In genomic region chr2:94958245-94958644, GRCh38 we compare ENCODE assay signal across 29 cellular contexts.
DNase-seq lines count a peak whose midpoint lies in the region; ATAC-seq, FAIRE-seq and TF ChIP-seq lines count a peak whose summit lies in the region.
"Had no signal": no experiment of that assay in that cellular context is flagged by ENCODE, and none has a peak within 500 bp of the region (broad histone marks: within the 10 kb centered on the region; RNA-seq: fewer than 3 reads in every experiment).

No MANE protein-coding gene starts in this region.

- in situ Hi-C loops in HepG2 (cut with HindIII; ENCODE audit: extremely low pct_ligation_motif_present, low pct_unique_long_range_greater_than_20kb) = no loop called here

- no TSS peak for BruUV-seq in HepG2 (replicated peaks; lab: Mats Ljungman, UMichigan)

- ATAC-seq in HepG2 = no peak
- ATAC-seq in right lobe of liver = no peak
- ATAC-seq: CD8-positive, alpha-beta T cell had no signal

- no peak for DNase-seq in HepG2 (ENCODE audit: low spot score)
- no peak for DNase-seq in right lobe of liver
- DNase-seq: 8988T; ACHN; AML-193; BE2C; C1 segment of cervical spinal cord; Caco-2; Calu3; CD4-positive, alpha-beta memory T cell; CD4-positive, alpha-beta T cell; CD4-positive, CD25-positive, alpha-beta regulatory T cell; CD8-positive, alpha-beta memory T cell; CD8-positive, alpha-beta T cell; COR-L47; DMS 273 treated with DMSO at 0.1 percent for 48 hours; DMS153; DMS53; DMS79; DMS79 treated with DMSO at 0.1 percent for 48 hours; DND-41; EL had no signal

- H3K27ac ChIP-seq in HepG2 (ENCODE audit: extremely low read length, insufficient read depth, low read length) = no peak overlapping the region
- H3K27ac ChIP-seq in right lobe of liver = no peak overlapping the region
- H3K27ac ChIP-seq: 22Rv1; A549; BLaER1; BLaER1 treated with 17β-estradiol and CSF1 and Interleukin-3, amounts not matched to agents 10 nM and 100 nM; C4-2B had no signal

- no peak for FAIRE-seq in HepG2 (lab: Jason Lieb, UNC)
- FAIRE-seq: A204.1, A549, D721Med had no signal

- TF ChIP-seq EP300 in HepG2 (IDR thresholded peaks at IDR 0.05; ENCODE audit: low read depth in 2 of 2, low read length in 2 of 2) (no peak), HepG2 (CRISPR knock-in tag; IDR thresholded peaks at IDR 0.05; ENCODE audit: borderline replicate concordance) (no peak)

- WGBS in HepG2 (ENCODE audit: low lambda C conversion rate) = 2% methylated on average over 3 of the region's 3 CpGs
- 48% methylated on average over 3 of the region's 3 CpGs for WGBS in right lobe of liver (ENCODE audit: insufficient coverage, low coverage, low lambda C conversion rate, missing lambda C conversion rate)

- H3K27me3 ChIP-seq in HepG2 (ENCODE audit: control insufficient read depth in 1 of 2, insufficient read depth in 2 of 2, low read length in 2 of 2) = peaks cover 0 to 24% of the 10 kb centered on the region in 2 experiments
- no peaks in the 10 kb centered on the region for H3K27me3 ChIP-seq in right lobe of liver
- H3K27me3 ChIP-seq: BE2C; BLaER1; BLaER1 treated with 17β-estradiol and CSF1 and Interleukin-3, amounts not matched to agents 10 nM and 100 nM had no signal

- no peak overlapping the region for H3K9ac ChIP-seq in HepG2 (ENCODE audit: insufficient read depth, low read depth, low read length)
- H3K9ac ChIP-seq: BLaER1; BLaER1 treated with 17β-estradiol and CSF1 and Interleukin-3, amounts not matched to agents 10 nM and 100 nM had no signal

- H2AFZ ChIP-seq in HepG2 (ENCODE audit: low read length) = no peak overlapping the region

- no peaks in the 10 kb centered on the region for H3K79me2 ChIP-seq in HepG2 (ENCODE audit: insufficient read depth, low read length)

- TF ChIP-seq RAD21 in HepG2 (CRISPR knock-in tag; IDR thresholded peaks at IDR 0.05) = no peak

- CTCF ChIA-PET in HepG2 (lab: Yijun Ruan, JAX; ENCODE audit: low intra/inter-chr PET ratio, low total read pairs) = no interaction called here

- intact Hi-C loops in HepG2 (cut with micrococcal nuclease; ENCODE audit: unreplicated experiment) (no loop called here), right lobe of liver (cut with DNase I) (no loop called here)

- POLR2A ChIA-PET in HepG2 (lab: Yijun Ruan, JAX) = no interaction called here

- H4K20me1 ChIP-seq in HepG2 (ENCODE audit: insufficient read depth, low read length) = no peaks in the 10 kb centered on the region
- H4K20me1 ChIP-seq: BLaER1; BLaER1 treated with 17β-estradiol and CSF1 and Interleukin-3, amounts not matched to agents 10 nM and 100 nM had no signal

- no peak overlapping the region for H3K4me3 ChIP-seq in HepG2 (replicated peaks in 1 of 3; ENCODE audit: insufficient read depth in 1 of 3, low read depth in 2 of 3, low read length in 3 of 3)
- H3K4me3 ChIP-seq in right lobe of liver = no peak overlapping the region
- H3K4me3 ChIP-seq: A549; BLaER1; BLaER1 treated with 17β-estradiol and CSF1 and Interleukin-3, amounts not matched to agents 10 nM and 100 nM had no signal

- H3K4me1 ChIP-seq in HepG2 (ENCODE audit: insufficient read depth, low read length) (no peaks in the 10 kb centered on the region), right lobe of liver (no peaks in the 10 kb centered on the region)
- H3K4me1 ChIP-seq: A549; BE2C; BLaER1; BLaER1 treated with 17β-estradiol and CSF1 and Interleukin-3, amounts not matched to agents 10 nM and 100 nM had no signal

- H3K36me3 ChIP-seq in HepG2 (replicated peaks in 1 of 2; ENCODE audit: control insufficient read depth in 1 of 2, insufficient read depth in 2 of 2, low read length in 2 of 2) (no peaks in the 10 kb centered on the region), right lobe of liver (no peaks in the 10 kb centered on the region)
- H3K36me3 ChIP-seq: BE2C; BLaER1; BLaER1 treated with 17β-estradiol and CSF1 and Interleukin-3, amounts not matched to agents 10 nM and 100 nM had no signal

- TF ChIP-seq CTCF in HepG2 (CRISPR knock-in tag; IDR thresholded peaks at IDR 0.05) (no peak), right lobe of liver (IDR thresholded peaks at IDR 0.05) (no peak)

- H3K4me2 ChIP-seq in HepG2 (ENCODE audit: low read depth, low read length) = no peak overlapping the region
- H3K4me2 ChIP-seq: A549; BLaER1; BLaER1 treated with 17β-estradiol and CSF1 and Interleukin-3, amounts not matched to agents 10 nM and 100 nM had no signal

- TF ChIP-seq POLR2A in HepG2 (IDR thresholded peaks at IDR 0.05; ENCODE audit: insufficient read depth in 1 of 2, low read depth in 2 of 2, low read length in 2 of 2) = no peak
- no peak for TF ChIP-seq POLR2A in right lobe of liver (IDR thresholded peaks at IDR 0.05)

- H3K9me3 ChIP-seq in HepG2 (ENCODE audit: low read length) (no peaks in the 10 kb centered on the region), right lobe of liver (no peaks in the 10 kb centered on the region)
- H3K9me3 ChIP-seq: A549; BE2C; BLaER1; BLaER1 treated with 17β-estradiol and CSF1 and Interleukin-3, amounts not matched to agents 10 nM and 100 nM; Caco-2 had no signal

TF ChIP-seq in HepG2, 621 proteins besides CTCF, POLR2A, EP300 and RAD21:
- TF ChIP-seq ZHX2 (IDR thresholded peaks at IDR 0.05; ENCODE audit: low read depth) = no peak
- TF ChIP-seq ZHX2 (CRISPR knock-in tag; IDR thresholded peaks at IDR 0.05; ENCODE audit: borderline replicate concordance) = no peak
- TF ChIP-seq TEAD2 (CRISPR knock-in tag; IDR thresholded peaks at IDR 0.05) = no peak
- TF ChIP-seq ZNF550 (CRISPR knock-in tag; IDR thresholded peaks at IDR 0.05; ENCODE audit: borderline replicate concordance) = no peak
- TF ChIP-seq HOXA9 (CRISPR knock-in tag; IDR thresholded peaks at IDR 0.05; ENCODE audit: borderline replicate concordance) = no peak
- TF ChIP-seq ATF7 (IDR thresholded peaks at IDR 0.05) = peak; percentile 91
- TF ChIP-seq ATF7 (CRISPR knock-in tag; IDR thresholded peaks at IDR 0.05) = no peak
- TF ChIP-seq NFKBIZ (CRISPR knock-in tag; IDR thresholded peaks at IDR 0.05) = no peak
